Comparison of ENCODE assay signal across 12 cellular contexts in genomic region chr2:17873021-17873420, GRCh38. TPM values are rescaled to one million over a fixed set of nuclear protein-coding genes. Genes with fewer than 3 reads are reported as not detected.
"Had no signal": no experiment of that assay in that cellular context is flagged by ENCODE, and none has a peak within 500 bp of the region (broad histone marks: within the 10 kb centered on the region; RNA-seq: fewer than 3 reads in every experiment).

No MANE protein-coding gene starts in this region.

- H3K9me3 ChIP-seq: HAP-1 had no signal

- H2AFZ ChIP-seq: GM23248, GM23338 had no signal

- ATAC-seq: GM23338, HCT116 had no signal

- FAIRE-seq: H1, H54 had no signal

- H3K36me3 ChIP-seq: HAP-1 had no signal

- H3K4me2 ChIP-seq: GM23338 had no signal

- H3K27ac ChIP-seq: GM23248 had no signal

- H3K4me3 ChIP-seq: GM23248, GM23338, HAP-1 had no signal

- DNase-seq: GM23248, GOT3, H7, H9, HCEC 1CT, HFFc6 had no signal

- H3K9ac ChIP-seq: GM23248 had no signal

RNA-seq across cellular contexts. Expression of gene MSGN1, which starts 56.8 kb away (rescaled TPM):
- total RNA-seq: GM23248, GM23338, H1, H4, H7, H9, HFFc6 had no signal
- polyA plus RNA-seq: GM23248, GM23338, H1 had no signal
